In genomic region chr6:137155830-137156229, GRCh38 we compare ENCODE assay signal across 8 cellular contexts. TPM values are rescaled to one million over a fixed set of nuclear protein-coding genes. Genes with fewer than 3 reads are reported as not detected.
DNase-seq lines count a peak whose midpoint lies in the region; ATAC-seq and TF ChIP-seq lines count a peak whose summit lies in the region.

No MANE protein-coding gene starts in this region.

- no peak for TF ChIP-seq EP300 in transverse colon (IDR thresholded peaks at IDR 0.05; ENCODE audit: low read depth)

- no peak overlapping the region for H3K9ac ChIP-seq in Loucy (ENCODE audit: low read depth, low read length, poor library complexity, severe bottlenecking)

- H3K27ac Mint-ChIP-seq in activated naive CD4-positive, alpha-beta T cell treated with anti-CD3 and anti-CD28 coated beads, Interleukin-2, amount 50 U/mL, for 72 hours: peak overlapping the region; percentile 74 to 81

- H2AFZ ChIP-seq in Loucy (ENCODE audit: low read length): no peak overlapping the region
- H2AFZ ChIP-seq in osteoblast (ENCODE audit: low read length): no peak overlapping the region

- H3K9me3 Mint-ChIP-seq in activated naive CD4-positive, alpha-beta T cell treated with anti-CD3 and anti-CD28 coated beads, Interleukin-2, amount 50 U/mL, for 72 hours: peaks cover 0 to 34% of the 10 kb centered on the region in 2 donors

- H3K4me2 ChIP-seq in Loucy (ENCODE audit: low read depth, low read length, poor library complexity, severe bottlenecking) (peak overlapping the region; percentile 73), osteoblast (ENCODE audit: insufficient read depth, low read length) (peak overlapping the region; percentile 34)

- 63 to 77% methylated on average over 2 of the region's 2 CpGs for WGBS in transverse colon (ENCODE audit: low coverage in 1 of 2), 2 donors

- ATAC-seq in GM18870 (IDR thresholded peaks at IDR 0.05; ENCODE audit: unreplicated experiment) (peak; percentile 74), GM21360 (IDR thresholded peaks at IDR 0.05; ENCODE audit: unreplicated experiment) (no peak)
- ATAC-seq in activated naive CD4-positive, alpha-beta T cell treated with anti-CD3 and anti-CD28 coated beads, Interleukin-2, amount 50 U/mL, for 72 hours: peak; percentile 95 to 96

- peak in 1 of 2 donors; percentile 42 for DNase-seq in activated naive CD4-positive, alpha-beta T cell treated with anti-CD3 and anti-CD28 coated beads, Interleukin-2, amount 50 U/mL, for 72 hours (ENCODE audit: low spot score in 2 of 2)
- DNase-seq in osteoblast (ENCODE audit: insufficient read length, low spot score, missing footprints): no peak
- DNase-seq in NCI-H2081 treated with DMSO at 0.1 percent for 48 hours (lab: John Stamatoyannopoulos, UW): no peak
- DNase-seq in transverse colon: no peak
- no peak for DNase-seq in NCI-H2227 treated with DMSO at 0.1 percent for 48 hours (lab: John Stamatoyannopoulos, UW)

- intact Hi-C loops in transverse colon (cut with DNase I; ENCODE audit: low total_unique reads): no loop called here

- no peak for TF ChIP-seq POLR2A in transverse colon (IDR thresholded peaks at IDR 0.05)

- in situ Hi-C loops in transverse colon (cut with MboI; ENCODE audit: low pct_ligation_motif_present in 1 of 4, low pct_unique_long_range_greater_than_20kb in 1 of 4, low sequenced_read_pairs in 3 of 4): no loop called here

- no peaks in the 10 kb centered on the region for H3K9me2 ChIP-seq in Loucy (replicated peaks; ENCODE audit: low read depth, low read length)

- H3K79me2 ChIP-seq in Loucy (ENCODE audit: insufficient read depth, low read length): no peaks in the 10 kb centered on the region
- no peaks in the 10 kb centered on the region for H3K79me2 ChIP-seq in osteoblast (ENCODE audit: insufficient read depth, low read length)

- peaks cover 0 to 72% of the 10 kb centered on the region in 2 donors for H3K36me3 Mint-ChIP-seq in activated naive CD4-positive, alpha-beta T cell treated with anti-CD3 and anti-CD28 coated beads, Interleukin-2, amount 50 U/mL, for 72 hours

- H3K36me3 ChIP-seq in Loucy (ENCODE audit: insufficient read depth, low read length) (no peaks in the 10 kb centered on the region), osteoblast (ENCODE audit: insufficient read depth, low read length) (no peaks in the 10 kb centered on the region), transverse colon (no peaks in the 10 kb centered on the region)

- H3K4me3 ChIP-seq in Loucy (ENCODE audit: low read length, poor library complexity, severe bottlenecking): peak overlapping the region; percentile 48
- H3K4me3 ChIP-seq in osteoblast (ENCODE audit: insufficient read depth, low read length): no peak overlapping the region
- H3K4me3 ChIP-seq in transverse colon: no peak overlapping the region

- H3K27ac ChIP-seq in osteoblast (ENCODE audit: low read depth, low read length) (no peak overlapping the region), transverse colon (no peak overlapping the region)

- H3K27me3 ChIP-seq in Loucy (ENCODE audit: insufficient read depth, low read length, poor library complexity, severe bottlenecking) (no peaks in the 10 kb centered on the region), osteoblast (ENCODE audit: insufficient read depth, low read length) (peaks cover 4% of the 10 kb centered on the region), transverse colon (no peaks in the 10 kb centered on the region)

- H3K9me3 ChIP-seq in Loucy (ENCODE audit: insufficient read depth, low read depth, low read length) (no peaks in the 10 kb centered on the region), osteoblast (ENCODE audit: low read depth, low read length) (no peaks in the 10 kb centered on the region), transverse colon (no peaks in the 10 kb centered on the region)

- TF ChIP-seq CTCF in Loucy (conservative IDR thresholded peaks at IDR 0.05; ENCODE audit: low read length): no peak
- TF ChIP-seq CTCF in osteoblast (IDR thresholded peaks at IDR 0.05; ENCODE audit: extremely low read depth, low read depth, low read length): no peak
- TF ChIP-seq CTCF in transverse colon (IDR thresholded peaks at IDR 0.05): no peak

- H4K20me1 ChIP-seq in Loucy (ENCODE audit: insufficient read depth, low read length, poor library complexity, severe bottlenecking) (no peaks in the 10 kb centered on the region), osteoblast (ENCODE audit: insufficient read depth, low read length) (no peaks in the 10 kb centered on the region)

- no peaks in the 10 kb centered on the region for H3F3A ChIP-seq in Loucy (ENCODE audit: low read depth)

- H3K4me1 ChIP-seq in Loucy (ENCODE audit: insufficient read depth, low read length, poor library complexity, severe bottlenecking) (peaks cover 23% of the 10 kb centered on the region), osteoblast (ENCODE audit: insufficient read depth, low read length) (peaks cover 14% of the 10 kb centered on the region), transverse colon (no peaks in the 10 kb centered on the region)

RNA-seq across cellular contexts. Expression of gene IL22RA2, which starts 17.6 kb away (rescaled TPM):
- not detected for total RNA-seq in activated naive CD4-positive, alpha-beta T cell treated with anti-CD3 and anti-CD28 coated beads, Interleukin-2, amount 50 U/mL, for 72 hours
- not detected in 2 replicates for total RNA-seq in osteoblast
- total RNA-seq in transverse colon: under 1 TPM in 1 of 4 donors, not detected in 3; 0.16 TPM
